In the genomic region with DNA sequence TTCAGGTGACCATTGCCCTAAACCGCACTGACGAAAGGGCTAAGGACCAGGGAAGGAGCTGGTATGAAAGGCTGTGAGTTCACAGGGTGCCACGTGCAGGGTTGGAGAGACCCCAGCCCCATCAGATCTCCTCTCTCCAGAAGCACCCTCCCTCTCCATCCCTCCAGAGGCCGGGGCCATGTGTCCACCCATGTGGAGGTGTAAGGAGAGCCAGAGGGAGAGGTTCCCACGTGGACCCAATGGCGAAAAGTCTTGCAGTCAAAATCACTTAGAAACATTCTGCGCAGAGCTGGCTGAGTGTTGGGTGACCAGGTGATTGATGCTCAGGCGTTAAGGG, we compare ENCODE assay signal across 8 cellular contexts.
A peak's percentile ranks its signal among the peaks of the same experiment; 100 is the strongest.
DNase-seq lines count a peak whose midpoint lies in the region; ATAC-seq, FAIRE-seq and TF ChIP-seq lines count a peak whose summit lies in the region.

No MANE protein-coding gene starts in this region.

- peak overlapping the region; percentile 41 for H3K4me3 ChIP-seq in K562
- H3K4me3 ChIP-seq in right lobe of liver, result peak overlapping the region; percentile 41 to 65 (median 61)
- peak overlapping the region in 3 of 4 donors; percentile 48 to 66 (median 54) for H3K4me3 ChIP-seq in transverse colon

- in situ Hi-C loops in K562 (cut with MboI), result no loop called here
- in situ Hi-C loops in transverse colon (cut with MboI; ENCODE audit: low pct_ligation_motif_present in 1 of 4, low pct_unique_long_range_greater_than_20kb in 1 of 4, low sequenced_read_pairs in 3 of 4), result no loop called here

- ATAC-seq in K562 (no peak; the same call in 2 of the 3 replicates), right lobe of liver (no peak), HG03520 (IDR thresholded peaks at IDR 0.05; ENCODE audit: unreplicated experiment) (no peak), HG03280 (IDR thresholded peaks at IDR 0.05; ENCODE audit: unreplicated experiment) (no peak)

- no peak for FAIRE-seq in K562 (lab: Jason Lieb, UNC)

- CTCF ChIA-PET in K562 (lab: Yijun Ruan, JAX; ENCODE audit: low intra/inter-chr PET ratio), result no interaction called here

- H3K9ac ChIP-seq in K562 (ENCODE audit: insufficient read depth in 1 of 2, low read depth in 2 of 2, low read length in 2 of 2), result no peak overlapping the region; a peak in 1 of 4 replicates

- H3K4me3 Mint-ChIP-seq in activated T-cell treated with anti-CD3 and anti-CD28 coated beads, Interleukin-2, amount 50 U/mL, for 24 hours, result peak overlapping the region; percentile 8

- peaks cover 69% of the 10 kb centered on the region for H3K27me3 Mint-ChIP-seq in activated T-cell treated with anti-CD3 and anti-CD28 coated beads, Interleukin-2, amount 50 U/mL, for 24 hours

- POLR2A ChIA-PET in K562 (lab: Yijun Ruan, JAX), result interaction anchor here (0.6 kb wide), 1 partner anchor 15 kb away, joined by 3 read pairs; no protein-coding TSS in a partner anchor

- TF ChIP-seq CTCF in K562 (IDR thresholded peaks at IDR 0.05 in 2 of 3, conservative IDR thresholded peaks at IDR 0.05 in 1 of 3; ENCODE audit: insufficient read depth in 2 of 3, low read depth in 1 of 3, low read length in 3 of 3) (no peak), right lobe of liver (IDR thresholded peaks at IDR 0.05) (no peak), transverse colon (IDR thresholded peaks at IDR 0.05) (no peak)

- H3K9me3 ChIP-seq in K562 (replicated peaks; ENCODE audit: control insufficient read depth, insufficient read depth, low read depth, low read length) (no peaks in the 10 kb centered on the region), right lobe of liver (no peaks in the 10 kb centered on the region), transverse colon (no peaks in the 10 kb centered on the region)

- H3K9me3 Mint-ChIP-seq in activated T-cell treated with anti-CD3 and anti-CD28 coated beads, Interleukin-2, amount 50 U/mL, for 24 hours, result peaks cover 9% of the 10 kb centered on the region

- peak overlapping the region; percentile 66; the same call in 1 of the 2 replicates for H2AFZ ChIP-seq in K562 (ENCODE audit: low read depth, low read length)

- H3K27me3 ChIP-seq in K562 (ENCODE audit: control insufficient read depth in 2 of 2, insufficient read depth in 2 of 2, low read length in 2 of 2) (peaks cover 0 to 18% of the 10 kb centered on the region in 2 experiments; a peak in 2 of 5 replicates), right lobe of liver (no peaks in the 10 kb centered on the region), transverse colon (no peaks in the 10 kb centered on the region)

- peaks cover 2 to 9% of the 10 kb centered on the region in 2 experiments; a peak in 3 of 5 replicates for H3K4me1 ChIP-seq in K562 (replicated peaks in 1 of 2; ENCODE audit: control insufficient read depth in 2 of 2, insufficient read depth in 2 of 2, low read length in 2 of 2)
- peaks cover 0 to 7% (median 3%) of the 10 kb centered on the region in 4 donors for H3K4me1 ChIP-seq in right lobe of liver
- H3K4me1 ChIP-seq in transverse colon, result peaks cover 0 to 9% (median 0%) of the 10 kb centered on the region in 4 donors

- TF ChIP-seq EP300 in K562 (IDR thresholded peaks at IDR 0.05; ENCODE audit: low read length) (no peak), transverse colon (IDR thresholded peaks at IDR 0.05; ENCODE audit: low read depth) (no peak)

- no peak overlapping the region for H3K27ac Mint-ChIP-seq in activated T-cell treated with anti-CD3 and anti-CD28 coated beads, Interleukin-2, amount 50 U/mL, for 24 hours

- H4K20me1 ChIP-seq in K562 (replicated peaks; ENCODE audit: control insufficient read depth, insufficient read depth, low read length), result no peaks in the 10 kb centered on the region

- no peaks in the 10 kb centered on the region for H3K36me3 Mint-ChIP-seq in activated T-cell treated with anti-CD3 and anti-CD28 coated beads, Interleukin-2, amount 50 U/mL, for 24 hours (ENCODE audit: low read depth)

- TF ChIP-seq POLR2A in K562 (conservative IDR thresholded peaks at IDR 0.05) (no peak), right lobe of liver (IDR thresholded peaks at IDR 0.05) (peak; percentile 6), transverse colon (IDR thresholded peaks at IDR 0.05) (no peak)

- 13% methylated on average over 3 of the region's 8 CpGs for WGBS in K562 (ENCODE audit: insufficient coverage, low coverage, missing lambda C conversion rate)
- 39% methylated on average over 4 of the region's 8 CpGs for WGBS in right lobe of liver (ENCODE audit: insufficient coverage, low coverage, low lambda C conversion rate, missing lambda C conversion rate)
- 43% methylated on average over 8 of the region's 8 CpGs; no CpG with 5 or more reads in 1 of the 2 donors for WGBS in transverse colon (ENCODE audit: low coverage in 1 of 2), 2 donors

- no peaks in the 10 kb centered on the region for H3K36me3 ChIP-seq in K562 (ENCODE audit: control insufficient read depth, insufficient read depth, low read length)
- no peaks in the 10 kb centered on the region for H3K36me3 ChIP-seq in right lobe of liver
- no peaks in the 10 kb centered on the region for H3K36me3 ChIP-seq in transverse colon

- H3K4me1 Mint-ChIP-seq in activated T-cell treated with anti-CD3 and anti-CD28 coated beads, Interleukin-2, amount 50 U/mL, for 24 hours (ENCODE audit: low read depth), result peaks cover 20% of the 10 kb centered on the region

- no peaks in the 10 kb centered on the region for H3K9me1 ChIP-seq in K562 (ENCODE audit: control insufficient read depth, insufficient read depth, low read length)

- intact Hi-C loops in K562 (cut with micrococcal nuclease), result no loop called here
- intact Hi-C loops in right lobe of liver (cut with DNase I), result no loop called here
- intact Hi-C loops in transverse colon (cut with DNase I; ENCODE audit: low total_unique reads), result loop anchor here (1.0 to 10.0 kb wide), 2 partner anchors 43 to 1174 kb away; no protein-coding TSS in a partner anchor

- DNase-seq in activated T-cell treated with anti-CD3 and anti-CD28 coated beads, Interleukin-2, amount 50 U/mL, for 24 hours, result peak; percentile 34
- no peak for DNase-seq in activated T-cell treated with anti-CD3 and anti-CD28 coated beads, Interleukin-2, amount 50 U/mL, for 48 hours
- no peak for DNase-seq in K562 (ENCODE audit: extremely low read depth in 1 of 4, low spot score in 3 of 4)
- DNase-seq in right lobe of liver, result no peak
- DNase-seq in transverse colon, result no peak
- no peak for DNase-seq in anterior cingulate cortex (lab: John Stamatoyannopoulos, UW)

- BruUV-seq in K562 (replicated peaks; lab: Mats Ljungman, UMichigan), result no TSS peak

- H3K4me2 ChIP-seq in K562 (ENCODE audit: insufficient read depth, low read length), result peak overlapping the region; percentile 73

- H3K27ac ChIP-seq in K562 (ENCODE audit: extremely low read depth, low read depth, low read length), result no peak overlapping the region
- peak overlapping the region in 1 of 3 donors; percentile 52 for H3K27ac ChIP-seq in right lobe of liver
- peak overlapping the region in 2 of 4 donors; percentile 40 to 45 for H3K27ac ChIP-seq in transverse colon

- TF ChIP-seq RAD21 in K562 (CRISPR knock-in tag; conservative IDR thresholded peaks at IDR 0.05 in 1 of 2, IDR thresholded peaks at IDR 0.05 in 1 of 2), result no peak

- no peaks in the 10 kb centered on the region for H3K79me2 ChIP-seq in K562 (ENCODE audit: control insufficient read depth, insufficient read depth, low read length)

TF ChIP-seq in K562, 482 proteins besides CTCF, POLR2A, EP300 and RAD21 (continues in another document):
- TF ChIP-seq GABPA (tag; conservative IDR thresholded peaks at IDR 0.05; ENCODE audit: low read depth), result peak; percentile 13; the same call in 1 of the 2 replicates
